Comparison of ENCODE assay signal across 1 cellular context in the genomic region with DNA sequence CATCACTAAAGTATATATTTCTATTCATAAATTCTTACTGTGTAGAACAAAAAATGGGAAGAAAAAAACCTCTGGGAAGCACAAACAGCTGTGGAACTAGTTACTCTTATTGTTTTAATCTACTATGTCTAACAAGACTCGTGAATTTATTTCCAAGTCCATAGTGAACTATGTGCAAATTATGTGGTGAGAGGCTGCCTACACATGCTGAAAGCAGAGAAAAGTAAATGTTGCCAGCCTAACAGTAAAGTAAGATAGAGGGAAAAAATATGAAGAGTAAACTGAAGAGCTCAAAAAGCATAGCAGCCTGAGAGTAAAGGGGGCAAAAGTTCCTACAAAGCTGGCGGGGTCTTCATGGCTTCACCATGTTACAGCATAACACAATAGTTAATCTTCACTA.
TF ChIP-seq lines count a peak whose summit lies in the region.

No MANE protein-coding gene starts in this region.

TF ChIP-seq in K562, 482 proteins besides CTCF, POLR2A, EP300 and RAD21:
- TF ChIP-seq, protein P1, sequence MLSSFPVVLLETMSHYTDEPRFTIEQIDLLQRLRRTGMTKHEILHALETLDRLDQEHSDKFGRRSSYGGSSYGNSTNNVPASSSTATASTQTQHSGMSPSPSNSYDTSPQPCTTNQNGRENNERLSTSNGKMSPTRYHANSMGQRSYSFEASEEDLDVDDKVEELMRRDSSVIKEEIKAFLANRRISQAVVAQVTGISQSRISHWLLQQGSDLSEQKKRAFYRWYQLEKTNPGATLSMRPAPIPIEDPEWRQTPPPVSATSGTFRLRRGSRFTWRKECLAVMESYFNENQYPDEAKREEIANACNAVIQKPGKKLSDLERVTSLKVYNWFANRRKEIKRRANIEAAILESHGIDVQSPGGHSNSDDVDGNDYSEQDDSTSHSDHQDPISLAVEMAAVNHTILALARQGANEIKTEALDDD (IDR thresholded peaks at IDR 0.05): peak; percentile 40
- TF ChIP-seq POLR2H (tag; IDR thresholded peaks at IDR 0.05; ENCODE audit: low read depth): no peak
TF ChIP-seq in K562: peak in this region for 1.
